Comparison of ENCODE assay signal across 8 cellular contexts in genomic region chr21:44012474-44013379, GRCh38. TPM values are rescaled to one million over a fixed set of nuclear protein-coding genes. Genes with fewer than 3 reads are reported as not detected.
A peak's percentile ranks its signal among the peaks of the same experiment; 100 is the strongest.
DNase-seq lines count a peak whose midpoint lies in the region; ATAC-seq and TF ChIP-seq lines count a peak whose summit lies in the region.

No MANE protein-coding gene starts in this region.

- TF ChIP-seq CTCF in osteocyte (IDR thresholded peaks at IDR 0.05) = no peak
- TF ChIP-seq CTCF in thyroid gland (IDR thresholded peaks at IDR 0.05) = peak in 3 of 6 experiments; percentile 8 to 31 (median 22)

- H3K4me1 ChIP-seq in BLaER1 treated with 17β-estradiol and CSF1 and Interleukin-3, amounts not matched to agents 10 nM and 100 nM = peaks cover 34 to 59% (median 49%) of the 10 kb centered on the region in 10 experiments
- peaks cover 5 to 15% of the 10 kb centered on the region in 2 donors for H3K4me1 ChIP-seq in thyroid gland

- peak; percentile 91 for DNase-seq in RPMI8226
- DNase-seq in activated gamma-delta T cell treated with Interleukin-2 at 50 U/mL for 16 hours = peak; percentile 77
- DNase-seq in globus pallidus (ENCODE audit: low spot score) = peak; percentile 60
- DNase-seq in osteocyte (ENCODE audit: extremely low spot score, unreplicated experiment) = no peak
- peak; percentile 53 to 62 for DNase-seq in thyroid gland

- peak overlapping the region; percentile 81 to 97 (median 93) for H3K4me2 ChIP-seq in BLaER1 treated with 17β-estradiol and CSF1 and Interleukin-3, amounts not matched to agents 10 nM and 100 nM

- H3K4me3 ChIP-seq in BLaER1 treated with 17β-estradiol and CSF1 and Interleukin-3, amounts not matched to agents 10 nM and 100 nM = peak overlapping the region; percentile 85 to 99 (median 96)
- H3K4me3 ChIP-seq in thyroid gland (replicated peaks in 1 of 3) = peak overlapping the region; percentile 84 to 91 (median 87)

- peak overlapping the region; percentile 93 to 99 (median 98) for H3K27ac ChIP-seq in BLaER1 treated with 17β-estradiol and CSF1 and Interleukin-3, amounts not matched to agents 10 nM and 100 nM
- H3K27ac ChIP-seq in thyroid gland = peak overlapping the region; percentile 75 to 86 (median 80)

- peaks cover 51 to 56% (median 53%) of the 10 kb centered on the region in 11 experiments for H4K20me1 ChIP-seq in BLaER1 treated with 17β-estradiol and CSF1 and Interleukin-3, amounts not matched to agents 10 nM and 100 nM

- no peak for TF ChIP-seq POLR2A in thyroid gland (IDR thresholded peaks at IDR 0.05)

- no peaks in the 10 kb centered on the region for H3K27me3 Mint-ChIP-seq in osteocyte (ENCODE audit: unreplicated experiment)

- 0 to 1% methylated on average over 6 to 8 of the region's 87 CpGs for WGBS in thyroid gland, 2 donors

- H3K9ac ChIP-seq in BLaER1 treated with 17β-estradiol and CSF1 and Interleukin-3, amounts not matched to agents 10 nM and 100 nM = peak overlapping the region; percentile 92 to 99 (median 98)

- peaks cover 61% of the 10 kb centered on the region for H3K4me1 Mint-ChIP-seq in osteocyte (ENCODE audit: unreplicated experiment)

- peak overlapping the region; percentile 90 for H3K27ac Mint-ChIP-seq in osteocyte (ENCODE audit: unreplicated experiment)

- H3K9me3 Mint-ChIP-seq in osteocyte (ENCODE audit: unreplicated experiment) = no peaks in the 10 kb centered on the region

- H3K9me3 ChIP-seq in BLaER1 treated with 17β-estradiol and CSF1 and Interleukin-3, amounts not matched to agents 10 nM and 100 nM (replicated peaks in 1 of 11) = no peaks in the 10 kb centered on the region
- no peaks in the 10 kb centered on the region for H3K9me3 ChIP-seq in thyroid gland

- H3K36me3 Mint-ChIP-seq in osteocyte (ENCODE audit: unreplicated experiment) = no peaks in the 10 kb centered on the region

- H3K4me3 Mint-ChIP-seq in osteocyte (ENCODE audit: unreplicated experiment) = peak overlapping the region; percentile 84

- ATAC-seq in GM19324 (IDR thresholded peaks at IDR 0.05; ENCODE audit: low FRiP score, unreplicated experiment) = peak; percentile 75
- ATAC-seq in HG03460 (IDR thresholded peaks at IDR 0.05; ENCODE audit: unreplicated experiment) = peak; percentile 57

- H3K36me3 ChIP-seq in BLaER1 treated with 17β-estradiol and CSF1 and Interleukin-3, amounts not matched to agents 10 nM and 100 nM = peaks cover 0 to 13% (median 0%) of the 10 kb centered on the region in 11 experiments; a peak in 3 of 22 replicates
- H3K36me3 ChIP-seq in thyroid gland = no peaks in the 10 kb centered on the region

- H3K27me3 ChIP-seq in BLaER1 treated with 17β-estradiol and CSF1 and Interleukin-3, amounts not matched to agents 10 nM and 100 nM = no peaks in the 10 kb centered on the region
- no peaks in the 10 kb centered on the region for H3K27me3 ChIP-seq in thyroid gland

- intact Hi-C loops in thyroid gland (cut with DNase I) = no loop called here

RNA-seq across cellular contexts. Expression of gene TRAPPC10, which starts 0.6 kb away (rescaled TPM):
- total RNA-seq in osteocyte (41.7 and 46.1 TPM in 2 replicates), thyroid gland (10 to 100 TPM; 38.6 to 77.8 (median 55.3) TPM)
